In the genomic region with DNA sequence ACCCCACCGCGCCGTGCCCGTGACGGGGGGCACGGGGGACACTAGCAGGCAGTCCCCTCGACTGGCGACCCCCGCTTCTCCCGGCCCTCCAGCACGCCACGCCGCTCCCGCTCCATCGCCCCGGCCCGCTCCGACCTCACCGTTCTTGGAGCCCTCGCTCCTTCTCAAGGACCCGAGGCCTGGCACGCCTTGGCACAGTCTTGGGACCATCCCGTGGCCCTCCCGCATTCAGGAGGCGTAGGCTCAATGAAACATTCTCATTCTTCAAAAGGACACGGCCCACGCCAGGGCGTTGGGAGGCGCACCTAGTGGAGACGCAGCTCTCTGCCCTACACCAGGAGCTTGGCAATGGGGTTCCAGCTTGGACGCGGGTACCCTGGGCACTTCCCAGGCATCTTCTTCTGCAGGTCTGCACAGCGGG, we compare ENCODE assay signal across 8 cellular contexts. TPM values are rescaled to one million over a fixed set of nuclear protein-coding genes. Genes with fewer than 3 reads are reported as not detected.
DNase-seq lines count a peak whose midpoint lies in the region; ATAC-seq and TF ChIP-seq lines count a peak whose summit lies in the region.

No MANE protein-coding gene starts in this region.

- no peaks in the 10 kb centered on the region for H3K79me2 ChIP-seq in mammary epithelial cell (ENCODE audit: insufficient read depth, low read length)

- H3K4me3 ChIP-seq in HEK293 (ENCODE audit: low read depth, low read length) (no peak overlapping the region), mammary epithelial cell (replicated peaks in 1 of 3; ENCODE audit: insufficient read depth in 1 of 3, low read depth in 2 of 3, low read length in 3 of 3) (no peak overlapping the region)

- H3K9me3 Mint-ChIP-seq in natural killer cell treated with Interleukin-12 subunit alpha and Interleukin-12 subunit beta and Interleukin-15 and Interleukin-18, amount 100 ng/mL, for 72 hours, result no peaks in the 10 kb centered on the region

- CTCF ChIA-PET in HEK293 (lab: Yijun Ruan, JAX), result interaction anchor here (2.3 kb wide), 1 partner anchor 91 kb away, joined by 13 read pairs; no protein-coding TSS in a partner anchor
- CTCF ChIA-PET in mammary epithelial cell (lab: Charles Lee; ENCODE audit: low non-redundant PET), result no interaction called here

- H3K4me1 ChIP-seq in HEK293 (ENCODE audit: control insufficient read depth, insufficient read depth, low read length) (no peaks in the 10 kb centered on the region; the same call in 1 of the 2 replicates), mammary epithelial cell (ENCODE audit: insufficient read depth, low read length) (peaks cover 15% of the 10 kb centered on the region)

- H3K27me3 Mint-ChIP-seq in natural killer cell treated with Interleukin-12 subunit alpha and Interleukin-12 subunit beta and Interleukin-15 and Interleukin-18, amount 100 ng/mL, for 72 hours, result peaks cover 13% of the 10 kb centered on the region in 2 donors

- no peaks in the 10 kb centered on the region for H3K36me3 Mint-ChIP-seq in natural killer cell treated with Interleukin-12 subunit alpha and Interleukin-12 subunit beta and Interleukin-15 and Interleukin-18, amount 100 ng/mL, for 72 hours

- no peak for ATAC-seq in natural killer cell treated with Interleukin-12 subunit alpha and Interleukin-12 subunit beta and Interleukin-15 and Interleukin-18, amount 100 ng/mL, for 72 hours
- ATAC-seq in HG03039 (IDR thresholded peaks at IDR 0.05; ENCODE audit: unreplicated experiment) (no peak), omental fat pad (ENCODE audit: low FRiP score) (no peak), GM19455 (IDR thresholded peaks at IDR 0.05; ENCODE audit: unreplicated experiment) (no peak)

- H2AFZ ChIP-seq in mammary epithelial cell (ENCODE audit: low read depth, low read length), result no peak overlapping the region

- BruUV-seq in mammary epithelial cell (replicated peaks; lab: Mats Ljungman, UMichigan), result no TSS peak

- H3K4me1 Mint-ChIP-seq in natural killer cell treated with Interleukin-12 subunit alpha and Interleukin-12 subunit beta and Interleukin-15 and Interleukin-18, amount 100 ng/mL, for 72 hours (ENCODE audit: low read depth in 2 of 2), result peaks cover 5 to 8% of the 10 kb centered on the region in 2 donors

- no peak overlapping the region for H3K27ac Mint-ChIP-seq in natural killer cell treated with Interleukin-12 subunit alpha and Interleukin-12 subunit beta and Interleukin-15 and Interleukin-18, amount 100 ng/mL, for 72 hours

- H3K27me3 ChIP-seq in mammary epithelial cell (ENCODE audit: insufficient read depth, low read length), result peaks cover 18% of the 10 kb centered on the region

- 24% methylated on average over 14 of the region's 33 CpGs for WGBS in mammary epithelial cell (ENCODE audit: low coverage, missing lambda C conversion rate)

- dilution Hi-C loops in mammary epithelial cell (cut with HindIII; ENCODE audit: low sequenced_read_pairs), result no loop called here

- H3K4me3 Mint-ChIP-seq in natural killer cell treated with Interleukin-12 subunit alpha and Interleukin-12 subunit beta and Interleukin-15 and Interleukin-18, amount 100 ng/mL, for 72 hours, result peak overlapping the region; percentile 63

- peaks cover 0 to 34% of the 10 kb centered on the region in 2 experiments; a peak in 2 of 3 replicates for H3K36me3 ChIP-seq in HEK293 (ENCODE audit: control insufficient read depth in 2 of 2, insufficient read depth in 1 of 2, low read length in 2 of 2)
- no peaks in the 10 kb centered on the region for H3K36me3 ChIP-seq in mammary epithelial cell (ENCODE audit: insufficient read depth, low read length)

- H3K9me3 ChIP-seq in HEK293 (ENCODE audit: control insufficient read depth, insufficient read depth, low read depth, low read length) (no peaks in the 10 kb centered on the region), mammary epithelial cell (replicated peaks; ENCODE audit: insufficient read depth, low read length) (no peaks in the 10 kb centered on the region)

- H3K27ac ChIP-seq in HEK293 (ENCODE audit: extremely low read depth, low read depth, low read length), result no peak overlapping the region
- H3K27ac ChIP-seq in mammary epithelial cell (ENCODE audit: insufficient read depth, low read depth, low read length), result no peak overlapping the region

- in situ Hi-C loops in mammary epithelial cell (cut with MboI; ENCODE audit: low sequenced_read_pairs in 2 of 2), result no loop called here

- TF ChIP-seq CTCF in HEK293 (tag by site-specific recombination; IDR thresholded peaks at IDR 0.05) (no peak), mammary epithelial cell (conservative IDR thresholded peaks at IDR 0.05 in 1 of 2, IDR thresholded peaks at IDR 0.05 in 1 of 2; ENCODE audit: extremely low read depth in 1 of 2, insufficient read depth in 1 of 2, low read depth in 1 of 2, low read length in 2 of 2) (no peak), omental fat pad (IDR thresholded peaks at IDR 0.05) (no peak)

- POLR2A ChIA-PET in HEK293 (lab: Yijun Ruan, JAX), result interaction anchor here (1.5 kb wide), 1 partner anchor 23 kb away, joined by 6 read pairs; the partner anchor contains the start of genes COPE and DDX49

- DNase-seq in Ammon's horn (ENCODE audit: low spot score) (peak; percentile 58), mammary epithelial cell (peak; percentile 17), omental fat pad (ENCODE audit: low spot score) (no peak), NCI-H2171 (lab: John Stamatoyannopoulos, UW) (no peak)
- DNase-seq in natural killer cell treated with Interleukin-12 subunit alpha and Interleukin-12 subunit beta and Interleukin-15 and Interleukin-18, amount 100 ng/mL, for 72 hours (ENCODE audit: low spot score), result no peak

- intact Hi-C loops in mammary epithelial cell (cut with micrococcal nuclease), result no loop called here

- no peak overlapping the region for H3K4me2 ChIP-seq in mammary epithelial cell (ENCODE audit: insufficient read depth, low read depth, low read length)

- no peak overlapping the region for H3K9ac ChIP-seq in mammary epithelial cell (ENCODE audit: insufficient read depth, low read length)

- H4K20me1 ChIP-seq in mammary epithelial cell (ENCODE audit: insufficient read depth, low read length), result no peaks in the 10 kb centered on the region

TF ChIP-seq in HEK293, 187 proteins besides CTCF, POLR2A, EP300 and RAD21:
- TF ChIP-seq HIC1 (tag by site-specific recombination; IDR thresholded peaks at IDR 0.05), result peak; percentile 76
- TF ChIP-seq HOXC10 (CRISPR knock-in tag; IDR thresholded peaks at IDR 0.05), result no peak

RNA-seq across cellular contexts. Expression of gene CERS1, which starts 0.5 kb away (rescaled TPM):
- total RNA-seq in mammary epithelial cell (1 to 10 TPM in 1 of 2 donors, under 1 TPM in 1; 0.33 to 1.4 TPM), omental fat pad (under 1 TPM in 2 of 4 donors, not detected in 2; 0.19 to 0.24 TPM)
- polyA plus RNA-seq in mammary epithelial cell, result 0.65 TPM
- not detected for polyA minus RNA-seq in mammary epithelial cell
- not detected for total RNA-seq in natural killer cell treated with Interleukin-12 subunit alpha and Interleukin-12 subunit beta and Interleukin-15 and Interleukin-18, amount 100 ng/mL, for 72 hours

RNA-seq across cellular contexts. Expression of gene COPE, which starts 22.8 kb away (rescaled TPM):
- total RNA-seq in mammary epithelial cell (100 to 1,000 TPM; 180 to 226 TPM), omental fat pad (100 to 1,000 TPM; 158 to 202 (median 169) TPM)
- polyA plus RNA-seq in mammary epithelial cell, result 248 TPM
- polyA minus RNA-seq in mammary epithelial cell, result 75.2 TPM
- total RNA-seq in natural killer cell treated with Interleukin-12 subunit alpha and Interleukin-12 subunit beta and Interleukin-15 and Interleukin-18, amount 100 ng/mL, for 72 hours, result 100 to 1,000 TPM; 204 to 275 TPM

RNA-seq across cellular contexts. Expression of gene DDX49, which starts 23.1 kb away (rescaled TPM):
- total RNA-seq in mammary epithelial cell (10 to 100 TPM; 44.2 to 47.7 TPM), omental fat pad (10 to 100 TPM; 29.8 to 73.9 (median 36.6) TPM)
- polyA plus RNA-seq in mammary epithelial cell, result 44.4 TPM
- polyA minus RNA-seq in mammary epithelial cell, result 27.9 TPM
- 100 to 1,000 TPM in 1 of 2 donors, 10 to 100 TPM in 1; 72.7 to 119 TPM for total RNA-seq in natural killer cell treated with Interleukin-12 subunit alpha and Interleukin-12 subunit beta and Interleukin-15 and Interleukin-18, amount 100 ng/mL, for 72 hours

RNA-seq across cellular contexts. Expression of gene HOMER3, which starts 44.6 kb away (rescaled TPM):
- 100 to 1,000 TPM; 114 to 138 TPM for total RNA-seq in mammary epithelial cell
- 110 TPM for polyA plus RNA-seq in mammary epithelial cell
- polyA minus RNA-seq in mammary epithelial cell, result 18.1 TPM
- total RNA-seq in natural killer cell treated with Interleukin-12 subunit alpha and Interleukin-12 subunit beta and Interleukin-15 and Interleukin-18, amount 100 ng/mL, for 72 hours, result under 1 TPM in 1 of 2 donors, not detected in 1; 0.86 TPM
- total RNA-seq in omental fat pad, result 10 to 100 TPM; 16.6 to 47.8 (median 40.6) TPM

Comparison
In these comparisons a context has a peak if more than half of its experiments do, and no peak if none do; other contexts are left out.
1. DNase-seq: peak in Ammon's horn (single experiment) and mammary epithelial cell (single experiment); none in natural killer cell treated with Interleukin-12 subunit alpha and Interleukin-12 subunit beta and Interleukin-15 and Interleukin-18, amount 100 ng/mL, for 72 hours (single experiment), omental fat pad (single experiment) and NCI-H2171 (single experiment).